28 cellular contexts compared by ENCODE assay signal in genomic region chr12:1948883-1949282, GRCh38. TPM values are rescaled to one million over a fixed set of nuclear protein-coding genes. Genes with fewer than 3 reads are reported as not detected.
DNase-seq lines count a peak whose midpoint lies in the region; ATAC-seq and TF ChIP-seq lines count a peak whose summit lies in the region.
"Had no signal": no experiment of that assay in that cellular context is flagged by ENCODE, and none has a peak within 500 bp of the region (broad histone marks: within the 10 kb centered on the region; RNA-seq: fewer than 3 reads in every experiment).

No MANE protein-coding gene starts in this region.

- H3K27ac ChIP-seq in body of pancreas (peak overlapping the region; percentile 80 to 85 (median 84)), gastroesophageal sphincter (peak overlapping the region; percentile 1 to 87 (median 82)), uterus (peak overlapping the region; percentile 78 to 92), spleen (no peak overlapping the region)
- H3K27ac ChIP-seq: C4-2B, KMS-11, right lobe of liver had no signal

- 69 to 82% methylated on average over 9 to 10 of the region's 11 CpGs for WGBS in body of pancreas, 2 donors
- 100% methylated on average over 4 of the region's 11 CpGs; no CpG with 5 or more reads in 1 of the 2 donors for WGBS in gastroesophageal sphincter (ENCODE audit: low coverage in 1 of 2), 2 donors
- 94 to 98% (median 96%) methylated on average over 9 to 11 of the region's 11 CpGs for WGBS in spleen, 5 donors

- H3K36me3 ChIP-seq in body of pancreas (replicated peaks in 1 of 2; ENCODE audit: insufficient read depth in 1 of 2, low read depth in 2 of 2): peaks cover 6 to 8% of the 10 kb centered on the region in 2 donors
- peaks cover 7 to 87% of the 10 kb centered on the region in 2 donors for H3K36me3 ChIP-seq in gastroesophageal sphincter
- H3K36me3 ChIP-seq in uterus: no peaks in the 10 kb centered on the region
- peaks cover 3 to 99% (median 63%) of the 10 kb centered on the region in 6 donors for H3K36me3 ChIP-seq in spleen

- no peak for TF ChIP-seq EP300 in gastroesophageal sphincter (IDR thresholded peaks at IDR 0.05)

- H3K27me3 ChIP-seq in body of pancreas: no peaks in the 10 kb centered on the region
- H3K27me3 ChIP-seq in gastroesophageal sphincter: no peaks in the 10 kb centered on the region
- H3K27me3 ChIP-seq in uterus: no peaks in the 10 kb centered on the region
- H3K27me3 ChIP-seq in spleen (replicated peaks in 1 of 7): no peaks in the 10 kb centered on the region
- H3K27me3 ChIP-seq: right lobe of liver, thyroid gland had no signal

- DNase-seq in body of pancreas: peak; percentile 81 to 94 (median 90)
- DNase-seq in progenitor cell of endocrine pancreas (ENCODE audit: low spot score, unreplicated experiment): no peak
- no peak for DNase-seq in uterus
- DNase-seq in spleen: no peak
- DNase-seq in inferior parietal cortex (ENCODE audit: extremely low spot score): no peak
- DNase-seq: activated CD4-positive, alpha-beta T cell treated with anti-CD3 and anti-CD28 coated beads, Interleukin-2, amount 50 U/mL, for 4 hours; activated CD8-positive, alpha-beta memory T cell treated with anti-CD3 and anti-CD28 coated beads, Interleukin-2, amount 50 U/mL, for 4 hours; activated naive CD4-positive, alpha-beta T cell treated with anti-CD3 and anti-CD28 coated beads, Interleukin-2, amount 50 U/mL, for 16 hours; Calu3; central memory CD4-positive, alpha-beta T cell; DND-41; NCI-H1417; NCI-H2029 treated with DMSO at 0.1 percent for 48 hours; NCI-H226; NCI-H69; nephron progenitor cell; right lobe of liver; SIG-M5; stimulated activated CD4-positive, alpha-beta T cell treated with anti-CD3 and anti-CD28 coated beads, Interleukin-15, amount 100 ng/mL, for 24 hours; stimulated activated naive CD4-positive, alpha-beta T cell treated with Interleukin-2 at 50 U/mL for 16 hours; SW 1271; thyroid gland had no signal

- H3K36me3 Mint-ChIP-seq in progenitor cell of endocrine pancreas (ENCODE audit: insufficient read depth): peaks cover 61% of the 10 kb centered on the region

- peak in 1 of 3 donors; percentile 14 for TF ChIP-seq POLR2A in body of pancreas (IDR thresholded peaks at IDR 0.05)
- TF ChIP-seq POLR2A in gastroesophageal sphincter (IDR thresholded peaks at IDR 0.05): no peak
- TF ChIP-seq POLR2A in uterus (IDR thresholded peaks at IDR 0.05): no peak
- no peak for TF ChIP-seq POLR2A in spleen (IDR thresholded peaks at IDR 0.05)

- H3K4me3 Mint-ChIP-seq in progenitor cell of endocrine pancreas (ENCODE audit: low read depth): no peak overlapping the region
- H3K4me3 Mint-ChIP-seq: dendritic cell treated with granulocyte-macrophage colony-stimulating factor and Interleukin-4, amounts not matched to agents 40 ng/mL and 50 ng/mL, for 4 days; nephron progenitor cell had no signal

- H3K4me1 ChIP-seq in body of pancreas (peaks cover 25% of the 10 kb centered on the region), gastroesophageal sphincter (peaks cover 3 to 37% (median 11%) of the 10 kb centered on the region in 3 donors), uterus (peaks cover 0 to 19% of the 10 kb centered on the region in 2 donors), spleen (no peaks in the 10 kb centered on the region)
- H3K4me1 ChIP-seq: right lobe of liver had no signal

- TF ChIP-seq CTCF in body of pancreas (IDR thresholded peaks at IDR 0.05): peak in 4 of 7 experiments; percentile 37 to 51 (median 44)
- TF ChIP-seq CTCF in gastroesophageal sphincter (IDR thresholded peaks at IDR 0.05): no peak
- no peak for TF ChIP-seq CTCF in progenitor cell of endocrine pancreas (IDR thresholded peaks at IDR 0.05; ENCODE audit: unreplicated experiment)
- TF ChIP-seq CTCF in uterus (IDR thresholded peaks at IDR 0.05): no peak
- TF ChIP-seq CTCF in spleen (IDR thresholded peaks at IDR 0.05 in 8 of 11, conservative IDR thresholded peaks at IDR 0.05 in 3 of 11): no peak

- no peaks in the 10 kb centered on the region for H3K4me1 Mint-ChIP-seq in progenitor cell of endocrine pancreas (ENCODE audit: low read depth)
- H3K4me1 Mint-ChIP-seq: nephron progenitor cell had no signal

- peaks cover 9% of the 10 kb centered on the region for H3K9me3 Mint-ChIP-seq in progenitor cell of endocrine pancreas (ENCODE audit: low read depth)
- H3K9me3 Mint-ChIP-seq: dendritic cell treated with granulocyte-macrophage colony-stimulating factor and Interleukin-4, amounts not matched to agents 40 ng/mL and 50 ng/mL, for 4 days had no signal

- H3K27me3 Mint-ChIP-seq in progenitor cell of endocrine pancreas: no peaks in the 10 kb centered on the region
- H3K27me3 Mint-ChIP-seq: dendritic cell treated with granulocyte-macrophage colony-stimulating factor and Interleukin-4, amounts not matched to agents 40 ng/mL and 50 ng/mL, for 4 days had no signal

- intact Hi-C loops in body of pancreas (cut with DNase I): no loop called here
- intact Hi-C loops in uterus (cut with DNase I; ENCODE audit: low total_unique reads): no loop called here
- intact Hi-C loops in spleen (cut with DNase I; ENCODE audit: low total_unique reads): no loop called here

- H3K9me3 ChIP-seq in body of pancreas (no peaks in the 10 kb centered on the region), gastroesophageal sphincter (no peaks in the 10 kb centered on the region), uterus (no peaks in the 10 kb centered on the region), spleen (no peaks in the 10 kb centered on the region)
- H3K9me3 ChIP-seq: right lobe of liver, thyroid gland had no signal

- H3K4me3 ChIP-seq in body of pancreas (no peak overlapping the region), gastroesophageal sphincter (no peak overlapping the region), uterus (no peak overlapping the region), spleen (no peak overlapping the region)
- H3K4me3 ChIP-seq: right lobe of liver, thyroid gland had no signal

- peak overlapping the region; percentile 55 for H3K27ac Mint-ChIP-seq in progenitor cell of endocrine pancreas
- H3K27ac Mint-ChIP-seq: dendritic cell treated with granulocyte-macrophage colony-stimulating factor and Interleukin-4, amounts not matched to agents 40 ng/mL and 50 ng/mL, for 4 days had no signal

- ATAC-seq in body of pancreas (peak; percentile 98), gastroesophageal sphincter (no peak), GM21515 (IDR thresholded peaks at IDR 0.05; ENCODE audit: unreplicated experiment) (no peak)

RNA-seq across cellular contexts. Expression of gene CACNA2D4, which starts 30.4 kb away (rescaled TPM):
- 1 to 10 TPM in 1 of 2 donors, not detected in 1; 3.6 TPM for total RNA-seq in body of pancreas
- 1 to 10 TPM; 1.4 to 3.3 (median 3.0) TPM for total RNA-seq in gastroesophageal sphincter
- total RNA-seq in progenitor cell of endocrine pancreas: 0.34 and 0.58 TPM in 2 replicates
- 1 to 10 TPM in 3 of 4 donors, not detected in 1; 2.6 to 4.1 (median 4.0) TPM for total RNA-seq in uterus
- 10 to 100 TPM in 3 of 7 donors, 1 to 10 TPM in 4; 3.3 to 11.8 (median 10.0) TPM for total RNA-seq in spleen
- polyA plus RNA-seq in spleen: 1 to 10 TPM; 3.4 to 5.0 (median 4.9) TPM
- total RNA-seq: osteocyte had no signal

RNA-seq across cellular contexts. Expression of gene DCP1B, which starts 55.4 kb away (rescaled TPM):
- total RNA-seq in body of pancreas (10 to 100 TPM in 1 of 2 donors, 1 to 10 TPM in 1; 7.9 to 13.2 TPM), gastroesophageal sphincter (10 to 100 TPM; 26.1 to 30.4 (median 27.9) TPM), progenitor cell of endocrine pancreas (31.5 and 32.6 TPM in 2 replicates), uterus (10 to 100 TPM; 13.6 to 34.4 (median 20.7) TPM), spleen (10 to 100 TPM; 11.1 to 20.8 (median 16.9) TPM)
- polyA plus RNA-seq in spleen: 1 to 10 TPM; 5.5 to 7.6 (median 6.1) TPM

Comparison
In these comparisons a context has a peak if more than half of its experiments do, and no peak if none do; other contexts are left out.
1. DNase-seq: peak in body of pancreas (4 of 4); none in progenitor cell of endocrine pancreas (single experiment), uterus (0 of 2), spleen (single experiment) and inferior parietal cortex (single experiment).
2. H3K27ac ChIP-seq: peak in body of pancreas (4 of 4), gastroesophageal sphincter (4 of 4) and uterus (2 of 2); none in spleen (0 of 8).
3. CTCF ChIP-seq: peak in body of pancreas (4 of 7); none in gastroesophageal sphincter (0 of 4), progenitor cell of endocrine pancreas (single experiment), uterus (0 of 4) and spleen (0 of 11).